Comparison of ENCODE assay signal across 20 cellular contexts in the genomic region with DNA sequence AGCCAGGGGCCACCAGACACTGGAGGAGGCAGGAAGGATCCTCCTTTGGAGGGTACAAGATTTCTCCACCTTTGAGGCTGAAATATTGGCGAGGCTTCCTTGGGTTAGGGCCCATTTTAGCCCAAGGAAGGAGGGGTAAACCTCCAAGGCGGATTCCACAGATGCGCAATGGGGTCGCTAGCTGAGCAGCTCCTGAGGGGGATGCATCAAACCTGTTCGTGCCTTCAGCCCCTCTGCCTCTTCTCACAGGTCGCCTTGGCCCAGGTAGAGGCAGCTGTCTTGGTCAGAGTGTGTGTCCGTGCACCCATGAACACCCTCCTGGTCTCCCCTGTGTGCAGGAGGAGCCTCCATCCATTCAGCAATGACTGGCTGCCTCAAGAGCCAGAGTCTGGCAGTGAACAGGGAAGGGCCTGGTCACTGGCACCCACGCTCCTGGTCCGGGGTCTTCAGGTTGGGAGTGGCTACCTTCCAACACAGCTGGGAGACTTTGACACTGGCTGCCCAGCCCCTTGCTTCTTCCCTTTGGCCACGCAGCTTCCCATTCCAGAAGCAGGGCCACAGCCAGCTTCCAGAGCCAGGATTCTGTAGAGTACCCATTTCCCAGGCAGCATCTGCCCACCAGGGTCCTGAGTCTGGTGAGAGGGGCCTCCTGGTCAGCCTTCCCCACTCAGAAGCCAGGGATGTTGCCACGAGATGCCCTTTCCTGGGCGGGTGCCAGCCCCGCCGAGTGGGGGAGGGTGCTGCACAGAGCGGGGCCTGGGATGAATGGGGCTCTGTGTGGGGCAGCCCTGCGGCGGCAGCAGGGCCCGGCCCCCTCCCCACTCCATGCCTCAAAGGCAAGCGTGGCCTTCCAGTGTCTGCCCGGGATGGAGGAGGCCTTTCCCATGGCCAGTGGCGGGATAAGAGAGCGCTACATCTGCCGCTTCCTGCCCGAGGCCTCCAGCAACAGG.
DNase-seq lines count a peak whose midpoint lies in the region; ATAC-seq and TF ChIP-seq lines count a peak whose summit lies in the region.
"Had no signal": no experiment of that assay in that cellular context is flagged by ENCODE, and none has a peak within 500 bp of the region (broad histone marks: within the 10 kb centered on the region; RNA-seq: fewer than 3 reads in every experiment).

No MANE protein-coding gene starts in this region.

- H3K9me3 Mint-ChIP-seq in CD8-positive, alpha-beta T cell = peaks cover 3% of the 10 kb centered on the region
- H3K9me3 Mint-ChIP-seq: activated CD4-positive, alpha-beta memory T cell treated with anti-CD3 and anti-CD28 coated beads, Interleukin-2, amount 10 ng/mL, durations not matched to agents 7 days and 5 days; CD4-positive, alpha-beta T cell had no signal

- POLR2A ChIA-PET in CD8-positive, alpha-beta T cell (lab: Charles Lee) = no interaction called here

- intact Hi-C loops in dorsolateral prefrontal cortex (cut with DNase I) (loop anchor here (1.0 to 5.0 kb wide), 3 partner anchors 87 to 107 kb away; a partner anchor contains a TSS), lower lobe of right lung (cut with DNase I) (no loop called here), sciatic nerve (cut with DNase I) (no loop called here)
- intact Hi-C loops in CD8-positive, alpha-beta T cell (cut with DNase I, micrococcal nuclease) = no loop called here

- TF ChIP-seq CTCF in dorsolateral prefrontal cortex (IDR thresholded peaks at IDR 0.05 in 54 of 56, conservative IDR thresholded peaks at IDR 0.05 in 2 of 56; ENCODE audit: low read depth in 1 of 56, partially characterized antibody in 56 of 56) (peak in 9 of 56 donors; percentile 11 to 23 (median 15)), lower lobe of right lung (IDR thresholded peaks at IDR 0.05) (no peak)
- no peak for TF ChIP-seq CTCF in CD8-positive, alpha-beta T cell (IDR thresholded peaks at IDR 0.05)

- DNase-seq in H7 = peak; percentile 23
- DNase-seq in dorsolateral prefrontal cortex = peak in 9 of 10 donors; percentile 79 to 88 (median 82)
- DNase-seq in lower lobe of right lung = no peak
- DNase-seq in sciatic nerve (ENCODE audit: low spot score) = no peak
- no peak for DNase-seq in CD8-positive, alpha-beta T cell
- DNase-seq in activated CD4-positive, alpha-beta T cell treated with anti-CD3 and anti-CD28 coated beads, Interleukin-2, amount 50 U/mL, for 4 hours = no peak
- DNase-seq in NCI-H446 treated with DMSO at 0.1 percent for 48 hours (lab: John Stamatoyannopoulos, UW) = no peak
- no peak for DNase-seq in NCI-H510A treated with DMSO at 0.1 percent for 48 hours (lab: John Stamatoyannopoulos, UW)
- DNase-seq: activated CD4-positive, alpha-beta memory T cell treated with anti-CD3 and anti-CD28 coated beads, Interleukin-2, amount 10 ng/mL, durations not matched to agents 7 days and 5 days; activated CD4-positive, CD25-positive, alpha-beta regulatory T cell; activated gamma-delta T cell treated with Interleukin-2 at 50 U/mL for 16 hours; activated T-cell treated with anti-CD3 and anti-CD28 coated beads for 4 hours; CD4-positive, alpha-beta T cell; HFFc6; kidney; NCI-H748 treated with DMSO at 0.1 percent for 48 hours; ovary; T1000; testis had no signal

- no peak overlapping the region for H3K27ac Mint-ChIP-seq in CD8-positive, alpha-beta T cell
- H3K27ac Mint-ChIP-seq: activated CD4-positive, alpha-beta memory T cell treated with anti-CD3 and anti-CD28 coated beads, Interleukin-2, amount 10 ng/mL, durations not matched to agents 7 days and 5 days; CD4-positive, alpha-beta T cell; HFFc6 had no signal

- H3K36me3 ChIP-seq in H7 (replicated peaks; ENCODE audit: control insufficient read depth, insufficient read depth, low read length) (no peaks in the 10 kb centered on the region), lower lobe of right lung (no peaks in the 10 kb centered on the region)
- no peaks in the 10 kb centered on the region for H3K36me3 ChIP-seq in CD8-positive, alpha-beta T cell (ENCODE audit: insufficient read depth, low read length)
- H3K36me3 ChIP-seq: ovary had no signal

- ATAC-seq in lower lobe of right lung = peak; percentile 25 to 26
- peak; percentile 60 for ATAC-seq in sciatic nerve
- ATAC-seq in CD8-positive, alpha-beta T cell = no peak

- H3K27me3 ChIP-seq in H7 (ENCODE audit: control insufficient read depth, insufficient read depth, low read length) (no peaks in the 10 kb centered on the region), dorsolateral prefrontal cortex (peaks cover 0 to 4% (median 0%) of the 10 kb centered on the region in 45 donors), lower lobe of right lung (ENCODE audit: low read depth) (no peaks in the 10 kb centered on the region)
- no peaks in the 10 kb centered on the region for H3K27me3 ChIP-seq in CD8-positive, alpha-beta T cell (ENCODE audit: insufficient read depth, low read length)
- H3K27me3 ChIP-seq: ovary, testis had no signal

- H3K9me3 ChIP-seq in lower lobe of right lung = no peaks in the 10 kb centered on the region
- no peaks in the 10 kb centered on the region for H3K9me3 ChIP-seq in CD8-positive, alpha-beta T cell (ENCODE audit: low read length)
- H3K9me3 ChIP-seq: ovary, testis had no signal

- H3K4me3 ChIP-seq in H7 (ENCODE audit: insufficient read depth, low read depth, low read length) (no peak overlapping the region), dorsolateral prefrontal cortex (peak overlapping the region in 5 of 59 donors; percentile 1 to 32 (median 5)), lower lobe of right lung (no peak overlapping the region)
- H3K4me3 ChIP-seq in CD8-positive, alpha-beta T cell (ENCODE audit: low read depth, low read length) = no peak overlapping the region
- H3K4me3 ChIP-seq: ovary, testis had no signal

- CTCF ChIA-PET in CD8-positive, alpha-beta T cell (lab: Charles Lee) = no interaction called here

- H3K27me3 Mint-ChIP-seq in CD8-positive, alpha-beta T cell (ENCODE audit: low read depth) = peaks cover 18% of the 10 kb centered on the region

- no peaks in the 10 kb centered on the region for H3K4me1 Mint-ChIP-seq in CD8-positive, alpha-beta T cell (ENCODE audit: low read depth)
- H3K4me1 Mint-ChIP-seq: activated CD4-positive, alpha-beta memory T cell treated with anti-CD3 and anti-CD28 coated beads, Interleukin-2, amount 10 ng/mL, durations not matched to agents 7 days and 5 days had no signal

- H3K27ac ChIP-seq in dorsolateral prefrontal cortex (peak overlapping the region in 58 of 59 donors; percentile 5 to 95 (median 80)), lower lobe of right lung (no peak overlapping the region)
- no peak overlapping the region for H3K27ac ChIP-seq in CD8-positive, alpha-beta T cell (ENCODE audit: low read depth, low read length)
- H3K27ac ChIP-seq: KMS-11, ovary, testis had no signal

- H3K36me3 Mint-ChIP-seq in CD8-positive, alpha-beta T cell = no peaks in the 10 kb centered on the region

- H3K4me3 Mint-ChIP-seq in CD8-positive, alpha-beta T cell = no peak overlapping the region
- H3K4me3 Mint-ChIP-seq: activated CD4-positive, alpha-beta memory T cell treated with anti-CD3 and anti-CD28 coated beads, Interleukin-2, amount 10 ng/mL, durations not matched to agents 7 days and 5 days; CD4-positive, alpha-beta T cell; HFFc6 had no signal

- H3K4me1 ChIP-seq in lower lobe of right lung = no peaks in the 10 kb centered on the region
- no peaks in the 10 kb centered on the region for H3K4me1 ChIP-seq in CD8-positive, alpha-beta T cell (ENCODE audit: insufficient read depth, low read length)
- H3K4me1 ChIP-seq: testis had no signal

Comparison
In these comparisons a context has a peak if more than half of its experiments do, and no peak if none do; other contexts are left out.
1. DNase-seq: peak in H7 (single experiment) and dorsolateral prefrontal cortex (9 of 10); none in lower lobe of right lung (single experiment), sciatic nerve (single experiment), CD8-positive, alpha-beta T cell (0 of 7), activated CD4-positive, alpha-beta T cell treated with anti-CD3 and anti-CD28 coated beads, Interleukin-2, amount 50 U/mL, for 4 hours (0 of 2), NCI-H446 treated with DMSO at 0.1 percent for 48 hours (single experiment) and NCI-H510A treated with DMSO at 0.1 percent for 48 hours (single experiment).
2. H3K27ac ChIP-seq: peak in dorsolateral prefrontal cortex (58 of 59); none in lower lobe of right lung (single experiment) and CD8-positive, alpha-beta T cell (single experiment).
3. intact Hi-C loops: an anchor here in dorsolateral prefrontal cortex (1.0 to 5.0 kb wide); none called in lower lobe of right lung, sciatic nerve and CD8-positive, alpha-beta T cell.